ENCODE assay signal across 8 cellular contexts in genomic region chr3:12557472-12558105, GRCh38. TPM values are rescaled to one million over a fixed set of nuclear protein-coding genes. Genes with fewer than 3 reads are reported as not detected.
DNase-seq lines count a peak whose midpoint lies in the region; ATAC-seq, FAIRE-seq and TF ChIP-seq lines count a peak whose summit lies in the region.

No MANE protein-coding gene starts in this region.

- in situ Hi-C loops in GM12878 (cut with MboI) (no loop called here), HepG2 (cut with HindIII; ENCODE audit: extremely low pct_ligation_motif_present, low pct_unique_long_range_greater_than_20kb) (no loop called here), transverse colon (cut with MboI; ENCODE audit: low pct_ligation_motif_present in 1 of 4, low pct_unique_long_range_greater_than_20kb in 1 of 4, low sequenced_read_pairs in 3 of 4) (loop anchor here in 1 of 4 donors (25.0 kb wide), 1 partner anchor 155 kb away; no protein-coding TSS in a partner anchor)

- TF ChIP-seq RAD21 in GM12878 (IDR thresholded peaks at IDR 0.05; ENCODE audit: insufficient read depth, low read depth, low read length): no peak
- TF ChIP-seq RAD21 in HepG2 (CRISPR knock-in tag; IDR thresholded peaks at IDR 0.05): no peak

- TF ChIP-seq POLR2A in GM12878 (IDR thresholded peaks at IDR 0.05; ENCODE audit: low read depth, low read length): no peak
- no peak for TF ChIP-seq POLR2A in HepG2 (IDR thresholded peaks at IDR 0.05; ENCODE audit: insufficient read depth in 1 of 2, low read depth in 2 of 2, low read length in 2 of 2)
- no peak for TF ChIP-seq POLR2A in transverse colon (IDR thresholded peaks at IDR 0.05)

- ATAC-seq in GM12878 (no peak), HepG2 (peak; percentile 56), HG02610 (IDR thresholded peaks at IDR 0.05; ENCODE audit: unreplicated experiment) (no peak), GM18870 (IDR thresholded peaks at IDR 0.05; ENCODE audit: unreplicated experiment) (no peak)

- H2AFZ ChIP-seq in KMS-11 (ENCODE audit: low read depth): peak overlapping the region; percentile 97
- peak overlapping the region; percentile 82 for H2AFZ ChIP-seq in GM12878 (ENCODE audit: control insufficient read depth, low read depth, low read length)
- H2AFZ ChIP-seq in HepG2 (ENCODE audit: low read length): no peak overlapping the region

- no peak for TF ChIP-seq EP300 in GM12878 (IDR thresholded peaks at IDR 0.05; ENCODE audit: borderline replicate concordance in 1 of 2, control insufficient read depth in 1 of 2, low read depth in 2 of 2, low read length in 2 of 2)
- TF ChIP-seq EP300 in HepG2 (IDR thresholded peaks at IDR 0.05; ENCODE audit: low read depth in 2 of 2, low read length in 2 of 2): no peak
- TF ChIP-seq EP300 in HepG2 (CRISPR knock-in tag; IDR thresholded peaks at IDR 0.05; ENCODE audit: borderline replicate concordance): no peak
- no peak for TF ChIP-seq EP300 in transverse colon (IDR thresholded peaks at IDR 0.05; ENCODE audit: low read depth)

- H3K27me3 Mint-ChIP-seq in Calu3 (ENCODE audit: unreplicated experiment): no peaks in the 10 kb centered on the region

- peaks cover 26% of the 10 kb centered on the region for H3K36me3 Mint-ChIP-seq in Calu3 (ENCODE audit: insufficient read depth, unreplicated experiment)

- TF ChIP-seq CTCF in Calu3 (IDR thresholded peaks at IDR 0.05; ENCODE audit: unreplicated experiment): no peak
- no peak for TF ChIP-seq CTCF in KMS-11 (conservative IDR thresholded peaks at IDR 0.05; ENCODE audit: low read depth, low read length)
- no peak for TF ChIP-seq CTCF in GM12878 (IDR thresholded peaks at IDR 0.05 in 2 of 3, conservative IDR thresholded peaks at IDR 0.05 in 1 of 3; ENCODE audit: control insufficient read depth in 2 of 3, extremely low read depth in 1 of 3, insufficient read depth in 1 of 3, low read depth in 3 of 3, low read length in 3 of 3)
- TF ChIP-seq CTCF in HepG2 (CRISPR knock-in tag; IDR thresholded peaks at IDR 0.05): no peak
- TF ChIP-seq CTCF in transverse colon (IDR thresholded peaks at IDR 0.05): no peak

- SMC1A ChIA-PET in GM12878 (lab: Charles Lee; ENCODE audit: uncharacterized antibody, unreplicated experiment): interaction anchor here (1.3 to 5.6 kb wide), 2 partner anchors 44 to 104 kb away, joined by 3 to 38 read pairs; partner anchors contain the start of gene RAF1

- H3K4me1 ChIP-seq in KMS-11 (ENCODE audit: low read depth, poor library complexity, severe bottlenecking) (peaks cover 32% of the 10 kb centered on the region), GM12878 (ENCODE audit: control insufficient read depth, insufficient read depth, low read length) (peaks cover 25% of the 10 kb centered on the region), HepG2 (ENCODE audit: insufficient read depth, low read length) (peaks cover 49% of the 10 kb centered on the region), transverse colon (peaks cover 13 to 45% (median 30%) of the 10 kb centered on the region in 4 donors)

- CTCF ChIA-PET in Calu3 (lab: Charles Lee): no interaction called here
- CTCF ChIA-PET in GM12878 (lab: Yijun Ruan, JAX): interaction anchor here (0.7 to 1.5 kb wide), 2 partner anchors 72 to 74 kb away, joined by 3 to 4 read pairs; partner anchors contain the start of gene TSEN2
- CTCF ChIA-PET in HepG2 (lab: Yijun Ruan, JAX; ENCODE audit: low intra/inter-chr PET ratio, low total read pairs): no interaction called here

- no peaks in the 10 kb centered on the region for H3K9me3 Mint-ChIP-seq in Calu3 (ENCODE audit: low read depth, unreplicated experiment)

- H3K79me2 ChIP-seq in KMS-11 (ENCODE audit: insufficient read depth, low read depth) (peaks cover 44% of the 10 kb centered on the region), GM12878 (ENCODE audit: control insufficient read depth, insufficient read depth, low read length) (peaks cover 58% of the 10 kb centered on the region), HepG2 (ENCODE audit: insufficient read depth, low read length) (peaks cover 57% of the 10 kb centered on the region)

- peak overlapping the region; percentile 86 for H3K4me3 Mint-ChIP-seq in Calu3 (ENCODE audit: low read depth, unreplicated experiment)

- no peaks in the 10 kb centered on the region for H3K36me3 ChIP-seq in KMS-11 (ENCODE audit: insufficient read depth)
- H3K36me3 ChIP-seq in GM12878 (ENCODE audit: control insufficient read depth in 2 of 2, insufficient read depth in 2 of 2, low read length in 1 of 2): no peaks in the 10 kb centered on the region
- H3K36me3 ChIP-seq in HepG2 (replicated peaks in 1 of 2; ENCODE audit: control insufficient read depth in 1 of 2, insufficient read depth in 2 of 2, low read length in 2 of 2): no peaks in the 10 kb centered on the region
- H3K36me3 ChIP-seq in transverse colon: no peaks in the 10 kb centered on the region

- H3K27ac ChIP-seq in KMS-11 (peak overlapping the region; percentile 63), GM12878 (ENCODE audit: control insufficient read depth, insufficient read depth) (peak overlapping the region; percentile 89), HepG2 (ENCODE audit: extremely low read length, insufficient read depth, low read length) (peak overlapping the region; percentile 94), transverse colon (peak overlapping the region; percentile 97 to 99 (median 98))

- H3K27me3 ChIP-seq in KMS-11 (ENCODE audit: insufficient read depth, low read depth) (no peaks in the 10 kb centered on the region), GM12878 (replicated peaks in 1 of 2; ENCODE audit: control insufficient read depth in 2 of 2, insufficient read depth in 2 of 2, low read length in 1 of 2) (no peaks in the 10 kb centered on the region), HepG2 (ENCODE audit: control insufficient read depth in 1 of 2, insufficient read depth in 2 of 2, low read length in 2 of 2) (no peaks in the 10 kb centered on the region; a peak in 1 of 5 replicates), transverse colon (peaks cover 27% of the 10 kb centered on the region)

- FAIRE-seq in GM12878 (lab: Jason Lieb, UNC) (no peak), HepG2 (lab: Jason Lieb, UNC) (peak; percentile 60)

- H3K27ac Mint-ChIP-seq in Calu3 (ENCODE audit: unreplicated experiment): peak overlapping the region; percentile 84

- RAD21 ChIA-PET in GM12878 (lab: Charles Lee; ENCODE audit: unreplicated experiment): no interaction called here

- BruUV-seq in Calu3 (replicated peaks; lab: Mats Ljungman, UMichigan) (no TSS peak), GM12878 (replicated peaks; lab: Mats Ljungman, UMichigan) (TSS peak; percentile 54), HepG2 (replicated peaks; lab: Mats Ljungman, UMichigan) (TSS peak; percentile 57)

- WGBS in GM12878 (ENCODE audit: insufficient coverage, insufficient replicate concordance, low lambda C conversion rate, missing lambda C conversion rate): under 1% methylated on average over 18 of the region's 18 CpGs
- 1% methylated on average over 18 of the region's 18 CpGs for WGBS in HepG2 (ENCODE audit: low lambda C conversion rate)
- 2 to 3% methylated on average over 4 to 18 of the region's 18 CpGs for WGBS in transverse colon (ENCODE audit: low coverage in 1 of 2), 2 donors

- H3K4me3 ChIP-seq in KMS-11 (IDR thresholded peaks at IDR 0.05; ENCODE audit: insufficient read depth, low read depth, low read length): no peak overlapping the region
- H3K4me3 ChIP-seq in GM12878: peak overlapping the region; percentile 95
- H3K4me3 ChIP-seq in HepG2 (replicated peaks in 1 of 3; ENCODE audit: insufficient read depth in 1 of 3, low read depth in 2 of 3, low read length in 3 of 3): peak overlapping the region; percentile 88 to 97 (median 91)
- peak overlapping the region; percentile 79 to 93 (median 89) for H3K4me3 ChIP-seq in transverse colon

- H3K9ac ChIP-seq in KMS-11 (peak overlapping the region; percentile 69; the same call in 1 of the 2 replicates), GM12878 (ENCODE audit: control insufficient read depth, insufficient read depth, low read length) (peak overlapping the region; percentile 87), HepG2 (ENCODE audit: insufficient read depth, low read depth, low read length) (peak overlapping the region; percentile 94)

- peaks cover 23% of the 10 kb centered on the region for H3K4me1 Mint-ChIP-seq in Calu3 (ENCODE audit: low read depth, unreplicated experiment)

- H3K4me2 ChIP-seq in KMS-11 (peak overlapping the region; percentile 78), GM12878 (ENCODE audit: control insufficient read depth, insufficient read depth) (peak overlapping the region; percentile 56), HepG2 (ENCODE audit: low read depth, low read length) (peak overlapping the region; percentile 88)

- POLR2A ChIA-PET in GM12878 (lab: Charles Lee) (interaction anchor here (0.5 to 5.0 kb wide), 6 partner anchors 17 to 157 kb away, joined by 3 to 38 read pairs (median 3); partner anchors contain the start of genes RAF1 and TSEN2), HepG2 (lab: Yijun Ruan, JAX) (interaction anchor here (0.6 kb wide), 1 partner anchor 115 kb away, joined by 3 read pairs; no protein-coding TSS in a partner anchor)

- intact Hi-C loops in Calu3 (cut with micrococcal nuclease; ENCODE audit: unreplicated experiment) (no loop called here), GM12878 (cut with micrococcal nuclease; ENCODE audit: unreplicated experiment) (loop anchor here (2.0 to 5.0 kb wide), 4 partner anchors 73 to 420 kb away; partner anchors contain the start of genes RPL32 and TSEN2), HepG2 (cut with micrococcal nuclease; ENCODE audit: unreplicated experiment) (loop anchor here (5.0 kb wide), 1 partner anchor 105 kb away; the partner anchor contains the start of gene RAF1), transverse colon (cut with DNase I; ENCODE audit: low total_unique reads) (no loop called here)

- H4K20me1 ChIP-seq in KMS-11 (ENCODE audit: insufficient read depth) (peaks cover 9% of the 10 kb centered on the region; the same call in 1 of the 2 replicates), GM12878 (ENCODE audit: control insufficient read depth, insufficient read depth) (no peaks in the 10 kb centered on the region), HepG2 (ENCODE audit: insufficient read depth, low read length) (peaks cover 43% of the 10 kb centered on the region)

- H3K9me3 ChIP-seq in GM12878 (replicated peaks; ENCODE audit: control insufficient read depth, insufficient read depth, low read length): no peaks in the 10 kb centered on the region
- H3K9me3 ChIP-seq in HepG2 (ENCODE audit: low read length): no peaks in the 10 kb centered on the region
- H3K9me3 ChIP-seq in transverse colon: no peaks in the 10 kb centered on the region

- DNase-seq in Calu3 (no peak), GM12878 (ENCODE audit: low read depth, low spot score) (no peak), HepG2 (ENCODE audit: low spot score) (peak; percentile 49), transverse colon (no peak), NCI-H146 treated with DMSO at 0.1 percent for 48 hours (lab: John Stamatoyannopoulos, UW; ENCODE audit: unreplicated experiment) (no peak)

RNA-seq across cellular contexts. Expression of gene MKRN2, which starts 0.7 kb away (rescaled TPM):
- total RNA-seq in Calu3 (2022) (18.2 and 20.3 TPM in 2 replicates), GM12878 (2014; rRNA removed) (32.5 and 39.1 TPM in 2 replicates), GM12878 (2014; rRNA removed; fragmentation: Illumina TruSeq; extraction: Trizol) (29.4 and 30.6 TPM in 2 replicates), GM12878 (2021) (36.2 and 36.5 TPM in 2 replicates), HepG2 (2016; rRNA removed; fragmentation: Illumina TruSeq; extraction: Trizol) (25.5 and 32.8 TPM in 2 replicates), transverse colon (10 to 100 TPM; 22.9 to 30.6 (median 25.4) TPM)
- total RNA-seq in GM12878 (2013; cell fraction: nucleolus; rRNA removed): 37.7 and 37.9 TPM in 2 replicates
- 24.3 TPM for polyA plus RNA-seq in GM12878 (2011; ENCODE audit: low read depth)
- polyA plus RNA-seq in GM12878 (2011; rRNA removed) (40.6 and 41.2 TPM in 2 replicates), GM12878 (2014; fragmentation: Illumina TruSeq; extraction: Trizol) (31.6 and 32.0 TPM in 2 replicates), GM12878 (2014; fragmentation: Nextera tagmentation; extraction: Ambion mirVana) (10 to 100 TPM; 15.4 to 21.8 TPM), GM12878 (2014; rRNA removed) (27.9 and 36.3 TPM in 2 replicates), GM12878 (2016; fragmentation: Nextera tagmentation; extraction: Ambion mirVana) (10 to 100 TPM; 38.9 to 40.7 TPM), HepG2 (2011; rRNA removed) (33.1 and 34.3 TPM in 2 replicates)
- polyA plus RNA-seq in GM12878 (2011; cell fraction: cytosol; rRNA removed): 43.4 and 44.3 TPM in 2 replicates
- 29.1 and 37.5 TPM in 2 replicates for polyA plus RNA-seq in GM12878 (2011; cell fraction: nucleus; rRNA removed)
- polyA plus RNA-seq in GM12878 (2012): 30.5 and 35.4 TPM in 2 replicates
- 45.4 and 55.8 TPM in 2 replicates for polyA minus RNA-seq in GM12878 (2011; rRNA and poly(A)+ RNA removed)
- 12.8 and 13.8 TPM in 2 replicates for polyA minus RNA-seq in GM12878 (2011; cell fraction: cytosol; rRNA and poly(A)+ RNA removed)
- polyA minus RNA-seq in GM12878 (2011; cell fraction: nucleus; rRNA and poly(A)+ RNA removed): 10.4 and 14.9 TPM in 2 replicates
- 6.0 and 6.3 TPM in 2 replicates for total RNA-seq in HepG2 (2016; cell fraction: cytosol; rRNA removed; fragmentation: Illumina TruSeq; extraction: Trizol; ENCODE audit: low read depth)
- total RNA-seq in HepG2 (2016; cell fraction: insoluble cytoplasmic fraction; rRNA removed; fragmentation: Illumina TruSeq; extraction: Trizol): 26.0 and 33.1 TPM in 2 replicates
- total RNA-seq in HepG2 (2016; cell fraction: membrane; rRNA removed; fragmentation: Illumina TruSeq; extraction: Trizol): 15.9 and 16.1 TPM in 2 replicates
- total RNA-seq in HepG2 (2016; cell fraction: nucleus; rRNA removed; fragmentation: Illumina TruSeq; extraction: Trizol): 16.1 and 18.3 TPM in 2 replicates
- 37.5 and 39.8 TPM in 2 replicates for polyA plus RNA-seq in HepG2 (2011; cell fraction: cytosol; rRNA removed)
- polyA plus RNA-seq in HepG2 (2011; cell fraction: nucleus; rRNA removed): 41.7 and 47.8 TPM in 2 replicates
- polyA plus RNA-seq in HepG2 (2012): 22.8 and 24.6 TPM in 2 replicates
- 4.6 and 5.8 TPM in 2 replicates for polyA plus RNA-seq in HepG2 (2016; cell fraction: cytosol; fragmentation: Illumina TruSeq; extraction: Trizol; ENCODE audit: low read depth)
- 33.0 and 34.3 TPM in 2 replicates for polyA plus RNA-seq in HepG2 (2016; cell fraction: insoluble cytoplasmic fraction; fragmentation: Illumina TruSeq; extraction: Trizol; ENCODE audit: low read depth)
- polyA plus RNA-seq in HepG2 (2016; cell fraction: membrane; fragmentation: Illumina TruSeq; extraction: Trizol; ENCODE audit: low read depth): 8.6 and 9.6 TPM in 2 replicates
- polyA plus RNA-seq in HepG2 (2016; cell fraction: nucleus; fragmentation: Illumina TruSeq; extraction: Trizol; ENCODE audit: insufficient read depth, low read depth): 25.5 and 25.7 TPM in 2 replicates
- polyA minus RNA-seq in HepG2 (2011; rRNA and poly(A)+ RNA removed; ENCODE audit: low replicate concordance): 54.0 and 55.3 TPM in 2 replicates
- 20.7 and 21.2 TPM in 2 replicates for polyA minus RNA-seq in HepG2 (2011; cell fraction: cytosol; rRNA and poly(A)+ RNA removed)
- 19.4 and 25.2 TPM in 2 replicates for polyA minus RNA-seq in HepG2 (2011; cell fraction: nucleus; rRNA and poly(A)+ RNA removed)

RNA-seq across cellular contexts. Expression of gene MKRN2OS, which starts 12.3 kb away (rescaled TPM):
- 2.1 and 3.9 TPM in 2 replicates for total RNA-seq in Calu3 (2022)
- total RNA-seq in GM12878 (2013; cell fraction: nucleolus; rRNA removed): not detected in 2 replicates
- total RNA-seq in GM12878 (2014; rRNA removed): not detected in 2 replicates
- total RNA-seq in GM12878 (2014; rRNA removed; fragmentation: Illumina TruSeq; extraction: Trizol): 0.37 and 0.54 TPM in 2 replicates
- total RNA-seq in GM12878 (2021): not detected in 2 replicates
- polyA plus RNA-seq in GM12878 (2011; ENCODE audit: low read depth): not detected
- 0.17 and 1.0 TPM in 2 replicates for polyA plus RNA-seq in GM12878 (2011; rRNA removed)
- polyA plus RNA-seq in GM12878 (2011; cell fraction: cytosol; rRNA removed): 0.33 and 0.70 TPM in 2 replicates
- 0.40 TPM in 1 of 2 replicates, not detected in the other for polyA plus RNA-seq in GM12878 (2011; cell fraction: nucleus; rRNA removed)
- polyA plus RNA-seq in GM12878 (2012): 0.32 and 0.63 TPM in 2 replicates
- 0.43 TPM in 2 replicates for polyA plus RNA-seq in GM12878 (2014; fragmentation: Illumina TruSeq; extraction: Trizol)
- under 1 TPM in 1 of 2 experiments, not detected in 1; 0.20 TPM for polyA plus RNA-seq in GM12878 (2014; fragmentation: Nextera tagmentation; extraction: Ambion mirVana)
- not detected in 2 replicates for polyA plus RNA-seq in GM12878 (2014; rRNA removed)
- polyA plus RNA-seq in GM12878 (2016; fragmentation: Nextera tagmentation; extraction: Ambion mirVana): under 1 TPM; 0.30 to 0.37 TPM
- polyA minus RNA-seq in GM12878 (2011; rRNA and poly(A)+ RNA removed): 0.26 TPM in 1 of 2 replicates, not detected in the other
- not detected in 2 replicates for polyA minus RNA-seq in GM12878 (2011; cell fraction: cytosol; rRNA and poly(A)+ RNA removed)
- polyA minus RNA-seq in GM12878 (2011; cell fraction: nucleus; rRNA and poly(A)+ RNA removed): 1.2 TPM in 1 of 2 replicates, not detected in the other
- not detected in 2 replicates for total RNA-seq in HepG2 (2016; rRNA removed; fragmentation: Illumina TruSeq; extraction: Trizol)
- total RNA-seq in HepG2 (2016; cell fraction: cytosol; rRNA removed; fragmentation: Illumina TruSeq; extraction: Trizol; ENCODE audit: low read depth): not detected in 2 replicates
- total RNA-seq in HepG2 (2016; cell fraction: insoluble cytoplasmic fraction; rRNA removed; fragmentation: Illumina TruSeq; extraction: Trizol): not detected in 2 replicates
- not detected in 2 replicates for total RNA-seq in HepG2 (2016; cell fraction: membrane; rRNA removed; fragmentation: Illumina TruSeq; extraction: Trizol)
- not detected in 2 replicates for total RNA-seq in HepG2 (2016; cell fraction: nucleus; rRNA removed; fragmentation: Illumina TruSeq; extraction: Trizol)
- not detected in 2 replicates for polyA plus RNA-seq in HepG2 (2011; rRNA removed)
- 0.08 TPM in 1 of 2 replicates, not detected in the other for polyA plus RNA-seq in HepG2 (2011; cell fraction: cytosol; rRNA removed)
- not detected in 2 replicates for polyA plus RNA-seq in HepG2 (2011; cell fraction: nucleus; rRNA removed)
- 0.17 and 0.24 TPM in 2 replicates for polyA plus RNA-seq in HepG2 (2012)
- not detected in 2 replicates for polyA plus RNA-seq in HepG2 (2016; cell fraction: cytosol; fragmentation: Illumina TruSeq; extraction: Trizol; ENCODE audit: low read depth)
- polyA plus RNA-seq in HepG2 (2016; cell fraction: insoluble cytoplasmic fraction; fragmentation: Illumina TruSeq; extraction: Trizol; ENCODE audit: low read depth): not detected in 2 replicates
- not detected in 2 replicates for polyA plus RNA-seq in HepG2 (2016; cell fraction: membrane; fragmentation: Illumina TruSeq; extraction: Trizol; ENCODE audit: low read depth)
- not detected in 2 replicates for polyA plus RNA-seq in HepG2 (2016; cell fraction: nucleus; fragmentation: Illumina TruSeq; extraction: Trizol; ENCODE audit: insufficient read depth, low read depth)
- polyA minus RNA-seq in HepG2 (2011; rRNA and poly(A)+ RNA removed; ENCODE audit: low replicate concordance): not detected in 2 replicates
- not detected in 2 replicates for polyA minus RNA-seq in HepG2 (2011; cell fraction: cytosol; rRNA and poly(A)+ RNA removed)
- not detected in 2 replicates for polyA minus RNA-seq in HepG2 (2011; cell fraction: nucleus; rRNA and poly(A)+ RNA removed)
- 1 to 10 TPM in 2 of 4 donors, not detected in 2; 3.8 to 9.7 TPM for total RNA-seq in transverse colon

Comparison
In these comparisons a context has a peak if more than half of its experiments do, and no peak if none do; other contexts are left out.
1. intact Hi-C loops: an anchor here in GM12878 (2.0 to 5.0 kb wide) and HepG2 (5.0 kb wide); none called in Calu3 and transverse colon.